8 cellular contexts compared by ENCODE assay signal in the genomic region with DNA sequence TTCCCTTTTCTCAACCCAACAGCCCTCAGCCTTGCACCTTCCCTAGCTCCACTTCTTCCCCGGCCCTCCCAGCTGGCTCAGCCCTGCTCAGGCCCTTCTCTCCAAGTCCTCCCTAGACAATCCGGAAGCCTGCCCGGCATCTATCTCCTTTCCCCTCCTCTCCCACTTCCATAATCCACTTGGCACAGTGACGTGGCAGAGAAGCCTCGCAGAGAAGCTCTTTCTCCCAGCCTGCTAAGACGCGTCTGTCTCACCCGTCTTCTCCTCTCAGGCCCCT. TPM values are rescaled to one million over a fixed set of nuclear protein-coding genes. Genes with fewer than 3 reads are reported as not detected.
DNase-seq lines count a peak whose midpoint lies in the region; ATAC-seq, FAIRE-seq and TF ChIP-seq lines count a peak whose summit lies in the region.

No MANE protein-coding gene starts in this region.

- peaks cover 50% of the 10 kb centered on the region for H3K36me3 Mint-ChIP-seq in dendritic cell treated with granulocyte-macrophage colony-stimulating factor and Interleukin-4, amounts not matched to agents 40 ng/mL and 50 ng/mL, for 4 days (ENCODE audit: low read depth)

- POLR2A ChIA-PET in A549 (lab: Yijun Ruan, JAX): interaction anchor here (1.0 to 1.2 kb wide), 2 partner anchors 14 to 15 kb away, joined by 3 read pairs; no protein-coding TSS in a partner anchor

- no peak for TF ChIP-seq POLR2A in A549 (IDR thresholded peaks at IDR 0.05; ENCODE audit: low read length)
- no peak for TF ChIP-seq POLR2A in Peyer's patch (IDR thresholded peaks at IDR 0.05)
- TF ChIP-seq POLR2A in thyroid gland (IDR thresholded peaks at IDR 0.05): no peak
- TF ChIP-seq POLR2A in GM18505 (IDR thresholded peaks at IDR 0.05; ENCODE audit: borderline replicate concordance, extremely low read depth, insufficient read depth, insufficient read length): no peak

- CTCF ChIA-PET in A549 (lab: Yijun Ruan, JAX): interaction anchor here (1.0 kb wide), 1 partner anchor 56 kb away, joined by 4 read pairs; a partner anchor contains a TSS

- H3K27ac ChIP-seq in A549 (peak overlapping the region; percentile 29 to 96; a peak in 4 of 6 replicates), Peyer's patch (peak overlapping the region; percentile 80 to 89 (median 86)), lower lobe of right lung (peak overlapping the region; percentile 50), thyroid gland (peak overlapping the region; percentile 75 to 84 (median 81))

- ATAC-seq in A549: peak in 1 of 2 experiments; percentile 5; a peak in 2 of 6 replicates
- ATAC-seq in lower lobe of right lung: peak; percentile 3 to 13
- no peak for ATAC-seq in GM18873 (IDR thresholded peaks at IDR 0.05; ENCODE audit: low FRiP score, unreplicated experiment)
- ATAC-seq in GM18505 (IDR thresholded peaks at IDR 0.05; ENCODE audit: unreplicated experiment): no peak

- H3K27me3 Mint-ChIP-seq in dendritic cell treated with granulocyte-macrophage colony-stimulating factor and Interleukin-4, amounts not matched to agents 40 ng/mL and 50 ng/mL, for 4 days: no peaks in the 10 kb centered on the region

- H3K4me1 ChIP-seq in A549 (peaks cover 14% of the 10 kb centered on the region; the same call in 2 of the 3 replicates), Peyer's patch (peaks cover 0 to 18% (median 8%) of the 10 kb centered on the region in 4 donors), lower lobe of right lung (peaks cover 14% of the 10 kb centered on the region), thyroid gland (peaks cover 27 to 32% of the 10 kb centered on the region in 2 donors)

- H3K9me3 ChIP-seq in A549 (no peaks in the 10 kb centered on the region), Peyer's patch (no peaks in the 10 kb centered on the region), lower lobe of right lung (no peaks in the 10 kb centered on the region), thyroid gland (no peaks in the 10 kb centered on the region)

- H3K36me3 ChIP-seq in GM06990 (ENCODE audit: control insufficient read depth, insufficient read depth, low read length): peaks cover 17% of the 10 kb centered on the region
- H3K36me3 ChIP-seq in Peyer's patch: peaks cover 0 to 29% (median 0%) of the 10 kb centered on the region in 3 donors
- H3K36me3 ChIP-seq in lower lobe of right lung: peaks cover 29% of the 10 kb centered on the region
- H3K36me3 ChIP-seq in thyroid gland: peaks cover 17 to 24% of the 10 kb centered on the region in 2 donors

- peaks cover 49% of the 10 kb centered on the region for H3K4me1 Mint-ChIP-seq in dendritic cell treated with granulocyte-macrophage colony-stimulating factor and Interleukin-4, amounts not matched to agents 40 ng/mL and 50 ng/mL, for 4 days (ENCODE audit: low read depth)

- no peak for FAIRE-seq in A549 (lab: Jason Lieb, UNC)

- TF ChIP-seq CTCF in A549 (IDR thresholded peaks at IDR 0.05): no peak
- TF ChIP-seq CTCF in GM06990 (IDR thresholded peaks at IDR 0.05; ENCODE audit: insufficient read depth, low read length, poor library complexity, severe bottlenecking): no peak
- no peak for TF ChIP-seq CTCF in Peyer's patch (IDR thresholded peaks at IDR 0.05)
- TF ChIP-seq CTCF in lower lobe of right lung (IDR thresholded peaks at IDR 0.05): no peak
- no peak for TF ChIP-seq CTCF in thyroid gland (IDR thresholded peaks at IDR 0.05)

- WGBS in A549 (ENCODE audit: missing lambda C conversion rate): 62% methylated on average over 8 of the region's 8 CpGs
- WGBS in thyroid gland, 2 donors: 1 to 9% methylated on average over 8 of the region's 8 CpGs

- no peak for TF ChIP-seq RAD21 in A549 (conservative IDR thresholded peaks at IDR 0.05 in 1 of 2, IDR thresholded peaks at IDR 0.05 in 1 of 2)

- intact Hi-C loops in dendritic cell treated with granulocyte-macrophage colony-stimulating factor and Interleukin-4, amounts not matched to agents 40 ng/mL and 50 ng/mL, for 4 days (cut with micrococcal nuclease): loop anchor here (2.0 kb wide), 1 partner anchor 54 kb away; a partner anchor contains a TSS
- intact Hi-C loops in lower lobe of right lung (cut with DNase I): no loop called here
- intact Hi-C loops in thyroid gland (cut with DNase I): no loop called here

- H3K27me3 ChIP-seq in GM06990 (replicated peaks; ENCODE audit: control insufficient read depth, insufficient read depth, low read length) (no peaks in the 10 kb centered on the region), Peyer's patch (no peaks in the 10 kb centered on the region), lower lobe of right lung (ENCODE audit: low read depth) (no peaks in the 10 kb centered on the region), thyroid gland (no peaks in the 10 kb centered on the region)

- no peak for TF ChIP-seq EP300 in A549 (IDR thresholded peaks at IDR 0.05)

- DNase-seq in A549 (ENCODE audit: low read depth in 1 of 2, low spot score in 1 of 2) (no peak), GM06990 (ENCODE audit: extremely low read depth, insufficient read length) (no peak), Peyer's patch (no peak), lower lobe of right lung (peak; percentile 58), thyroid gland (peak; percentile 47)

- H3K4me3 ChIP-seq in A549: peak overlapping the region; percentile 56
- H3K4me3 ChIP-seq in GM06990 (replicated peaks; ENCODE audit: low read depth, low read length): peak overlapping the region; percentile 82
- peak overlapping the region; percentile 70 to 89 (median 78) for H3K4me3 ChIP-seq in Peyer's patch
- H3K4me3 ChIP-seq in lower lobe of right lung: peak overlapping the region; percentile 61
- H3K4me3 ChIP-seq in thyroid gland (replicated peaks in 1 of 3): peak overlapping the region; percentile 13 to 60 (median 50)

- peak overlapping the region; percentile 89 for H3K4me3 Mint-ChIP-seq in dendritic cell treated with granulocyte-macrophage colony-stimulating factor and Interleukin-4, amounts not matched to agents 40 ng/mL and 50 ng/mL, for 4 days

- H3K9me3 Mint-ChIP-seq in dendritic cell treated with granulocyte-macrophage colony-stimulating factor and Interleukin-4, amounts not matched to agents 40 ng/mL and 50 ng/mL, for 4 days: no peaks in the 10 kb centered on the region

- H3K27ac Mint-ChIP-seq in dendritic cell treated with granulocyte-macrophage colony-stimulating factor and Interleukin-4, amounts not matched to agents 40 ng/mL and 50 ng/mL, for 4 days: peak overlapping the region; percentile 87

- H3K4me2 ChIP-seq in A549: peak overlapping the region; percentile 95

TF ChIP-seq in A549, 52 proteins besides CTCF, POLR2A, EP300 and RAD21 (continues in another document):
- TF ChIP-seq BHLHE40 (IDR thresholded peaks at IDR 0.05; ENCODE audit: low read depth, low read length) (no peak), ZFP36 (IDR thresholded peaks at IDR 0.05; ENCODE audit: borderline replicate concordance, partially characterized antibody) (no peak), MYC (IDR thresholded peaks at IDR 0.05; ENCODE audit: borderline replicate concordance, low read length) (no peak), NPAS2 (CRISPR knock-in tag; IDR thresholded peaks at IDR 0.05; ENCODE audit: borderline replicate concordance) (no peak), HDAC2 (IDR thresholded peaks at IDR 0.05) (no peak), HOXB5 (CRISPR knock-in tag; IDR thresholded peaks at IDR 0.05) (no peak), KDM5A (IDR thresholded peaks at IDR 0.05) (no peak), PHF8 (IDR thresholded peaks at IDR 0.05; ENCODE audit: borderline replicate concordance, low read depth) (no peak), NFE2L2 (conservative IDR thresholded peaks at IDR 0.05; ENCODE audit: low read length) (no peak), RARB (CRISPR knock-in tag; IDR thresholded peaks at IDR 0.05) (no peak), SMC3 (IDR thresholded peaks at IDR 0.05) (no peak)
- TF ChIP-seq, protein P1, sequence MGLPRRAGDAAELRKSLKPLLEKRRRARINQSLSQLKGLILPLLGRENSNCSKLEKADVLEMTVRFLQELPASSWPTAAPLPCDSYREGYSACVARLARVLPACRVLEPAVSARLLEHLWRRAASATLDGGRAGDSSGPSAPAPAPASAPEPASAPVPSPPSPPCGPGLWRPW (IDR thresholded peaks at IDR 0.05): no peak

RNA-seq across cellular contexts. Expression of a gene that starts 1.1 kb away (rescaled TPM):
- polyA plus RNA-seq in A549 (2011; rRNA removed) (19.9 and 23.0 TPM in 2 replicates), A549 (2017; fragmentation: RNase III; extraction: RNeasy Plus Mini Kit Qiagen cat#74134 plus additional on column Dnase treatment) (27.4 to 32.7 TPM (median 31.6 TPM) in 3 replicates)
- 40.4 and 48.2 TPM in 2 replicates for polyA plus RNA-seq in A549 (2012; cell fraction: cytosol; rRNA removed)
- 57.3 and 59.8 TPM in 2 replicates for polyA plus RNA-seq in A549 (2012; cell fraction: nucleus; rRNA removed)
- 20.0 and 22.9 TPM in 2 replicates for polyA minus RNA-seq in A549 (2011; rRNA and poly(A)+ RNA removed)
- total RNA-seq in Peyer's patch (100 to 1,000 TPM in 3 of 4 donors, 10 to 100 TPM in 1; 94.9 to 178 (median 163) TPM), lower lobe of right lung (86.1 TPM), thyroid gland (100 to 1,000 TPM in 2 of 4 donors, 10 to 100 TPM in 2; 90.1 to 187 (median 106) TPM)

RNA-seq across cellular contexts. Expression of a gene that starts 15.6 kb away (rescaled TPM):
- polyA plus RNA-seq in A549 (2011; rRNA removed) (8.9 and 10.8 TPM in 2 replicates), A549 (2017; fragmentation: RNase III; extraction: RNeasy Plus Mini Kit Qiagen cat#74134 plus additional on column Dnase treatment) (29.6 to 36.1 TPM (median 34.3 TPM) in 3 replicates)
- 26.0 and 26.6 TPM in 2 replicates for polyA plus RNA-seq in A549 (2012; cell fraction: cytosol; rRNA removed)
- polyA plus RNA-seq in A549 (2012; cell fraction: nucleus; rRNA removed): 41.1 and 42.8 TPM in 2 replicates
- polyA minus RNA-seq in A549 (2011; rRNA and poly(A)+ RNA removed): 10.1 and 11.1 TPM in 2 replicates
- total RNA-seq in Peyer's patch (10 to 100 TPM; 20.5 to 73.4 (median 28.6) TPM), lower lobe of right lung (29.4 TPM), thyroid gland (10 to 100 TPM; 26.5 to 42.3 (median 28.4) TPM)

RNA-seq across cellular contexts. Expression of a gene that starts 54.1 kb away (rescaled TPM):
- polyA plus RNA-seq in A549 (2011; rRNA removed) (11.7 and 15.6 TPM in 2 replicates), A549 (2017; fragmentation: RNase III; extraction: RNeasy Plus Mini Kit Qiagen cat#74134 plus additional on column Dnase treatment) (24.7 to 28.0 TPM (median 27.0 TPM) in 3 replicates)
- polyA plus RNA-seq in A549 (2012; cell fraction: cytosol; rRNA removed): 44.7 and 63.7 TPM in 2 replicates
- polyA plus RNA-seq in A549 (2012; cell fraction: nucleus; rRNA removed): 92.1 and 129 TPM in 2 replicates
- polyA minus RNA-seq in A549 (2011; rRNA and poly(A)+ RNA removed): 12.2 and 12.9 TPM in 2 replicates
- total RNA-seq in Peyer's patch (10 to 100 TPM in 3 of 4 donors, 1 to 10 TPM in 1; 7.5 to 66.8 (median 14.4) TPM), lower lobe of right lung (7.2 TPM), thyroid gland (1 to 10 TPM; 4.1 to 5.1 (median 4.4) TPM)

RNA-seq across cellular contexts. Expression of a gene that starts 56.2 kb away (rescaled TPM):
- polyA plus RNA-seq in A549 (2011; rRNA removed) (18.2 and 20.1 TPM in 2 replicates), A549 (2017; fragmentation: RNase III; extraction: RNeasy Plus Mini Kit Qiagen cat#74134 plus additional on column Dnase treatment) (34.7 to 36.0 TPM (median 35.1 TPM) in 3 replicates)
- 61.4 and 83.2 TPM in 2 replicates for polyA plus RNA-seq in A549 (2012; cell fraction: cytosol; rRNA removed)
- 59.4 and 68.5 TPM in 2 replicates for polyA plus RNA-seq in A549 (2012; cell fraction: nucleus; rRNA removed)
- 9.7 and 18.8 TPM in 2 replicates for polyA minus RNA-seq in A549 (2011; rRNA and poly(A)+ RNA removed)
- total RNA-seq in Peyer's patch (100 to 1,000 TPM in 1 of 4 donors, 10 to 100 TPM in 3; 69.3 to 102 (median 73.9) TPM), lower lobe of right lung (44.3 TPM), thyroid gland (10 to 100 TPM; 33.1 to 42.4 (median 36.7) TPM)

Comparison
In these comparisons a context has a peak if more than half of its experiments do, and no peak if none do; other contexts are left out.
1. ATAC-seq: peak in lower lobe of right lung (2 of 2); none in GM18873 (single experiment) and GM18505 (single experiment).
2. DNase-seq: peak in lower lobe of right lung (single experiment) and thyroid gland (2 of 2); none in A549 (0 of 2), GM06990 (single experiment) and Peyer's patch (0 of 3).
3. Peak in every context shown above with its lines, with median percentiles within 50 percentile points of each other: H3K27ac ChIP-seq and H3K4me3 ChIP-seq.